15 cellular contexts compared by ENCODE assay signal in the genomic region with DNA sequence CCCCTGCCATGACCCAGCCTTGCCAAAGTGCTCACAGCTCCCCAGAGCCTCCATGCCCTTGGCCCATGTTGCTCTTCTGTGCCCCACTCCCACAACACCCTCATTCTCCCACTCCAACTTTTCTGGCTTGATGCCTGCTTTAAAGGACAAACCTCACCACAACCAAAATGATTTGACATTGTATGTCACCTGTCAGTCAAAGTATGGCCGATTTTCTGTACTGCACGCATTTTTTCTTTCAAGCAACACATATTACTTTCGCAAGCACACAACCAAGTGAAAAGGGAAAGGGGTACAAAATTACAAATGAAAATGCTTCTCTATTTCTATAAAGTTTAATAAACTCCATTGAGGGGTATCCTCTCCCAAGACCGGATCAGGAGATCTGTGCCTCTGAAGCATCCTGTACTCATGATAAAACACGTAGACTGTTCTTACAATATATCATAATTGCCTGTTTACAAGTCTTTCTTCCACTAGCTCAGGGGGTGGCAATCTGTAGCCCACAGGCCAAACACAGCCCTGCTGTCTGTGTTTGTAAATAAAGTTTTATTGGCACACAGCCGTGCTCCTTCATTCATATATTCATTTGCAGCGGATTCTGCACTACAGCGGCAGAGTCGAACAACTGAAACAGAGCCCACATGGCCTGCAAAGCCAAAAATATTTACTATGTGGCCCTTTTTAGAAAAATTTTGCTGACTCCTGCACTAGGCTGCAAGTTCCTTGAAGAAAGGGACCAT. TPM values are rescaled to one million over a fixed set of nuclear protein-coding genes. Genes with fewer than 3 reads are reported as not detected.
A peak's percentile ranks its signal among the peaks of the same experiment; 100 is the strongest.
DNase-seq lines count a peak whose midpoint lies in the region; ATAC-seq and TF ChIP-seq lines count a peak whose summit lies in the region.
"Had no signal": no experiment of that assay in that cellular context is flagged by ENCODE, and none has a peak within 500 bp of the region (broad histone marks: within the 10 kb centered on the region; RNA-seq: fewer than 3 reads in every experiment).

No MANE protein-coding gene starts in this region.

- H3K79me2 ChIP-seq in trophoblast cell (ENCODE audit: control insufficient read depth, insufficient read depth, low read length, poor library complexity) (peaks cover 3% of the 10 kb centered on the region), GM23248 (ENCODE audit: insufficient read depth) (peaks cover 11% of the 10 kb centered on the region; the same call in 1 of the 2 replicates)

- no CpG with 5 or more reads among the region's 9 CpGs for WGBS in iPS DF 6.9 (ENCODE audit: insufficient coverage, insufficient read length)
- no CpG with 5 or more reads among the region's 9 CpGs for WGBS in trophoblast cell (ENCODE audit: extremely low coverage, insufficient coverage, insufficient read length)
- 94% methylated on average over 9 of the region's 9 CpGs for WGBS in GM23248 (ENCODE audit: low coverage in 1 of 2, low lambda C conversion rate in 2 of 2, missing lambda C conversion rate in 2 of 2), 2 experiments

- DNase-seq in HEK293T (ENCODE audit: extremely low spot score): no peak
- DNase-seq in RWPE1 (ENCODE audit: low spot score): no peak
- DNase-seq in iPS DF 6.9 (ENCODE audit: low read depth, low spot score): no peak
- peak in 1 of 2 donors; percentile 28 for DNase-seq in trophoblast cell
- no peak for DNase-seq in brain microvascular endothelial cell
- DNase-seq in lower lobe of right lung: no peak
- DNase-seq in GM23248: no peak
- DNase-seq: DMS53, NCI-H1048, NCI-H1436 treated with DMSO at 0.1 percent for 48 hours, NCI-H2081, NCI-H524, T-cell had no signal

- H4K12ac ChIP-seq in trophoblast cell (ENCODE audit: low read depth, low read length): no peak overlapping the region

- H2BK5ac ChIP-seq in trophoblast cell (ENCODE audit: low read depth, low read length, poor library complexity): no peak overlapping the region

- no peak overlapping the region for H3K9ac ChIP-seq in trophoblast cell (ENCODE audit: low read length)
- no peak overlapping the region for H3K9ac ChIP-seq in GM23248

- H4K20me1 ChIP-seq in GM23248 (ENCODE audit: insufficient read depth): no peaks in the 10 kb centered on the region

- no peak overlapping the region for H4K8ac ChIP-seq in trophoblast cell (ENCODE audit: low read depth, low read length)

- H3K36me3 ChIP-seq in iPS DF 6.9 (ENCODE audit: control insufficient read depth, insufficient read depth, low read length) (no peaks in the 10 kb centered on the region), trophoblast cell (ENCODE audit: control insufficient read depth in 1 of 2, insufficient read depth in 2 of 2, low read length in 2 of 2) (peaks cover 0 to 3% of the 10 kb centered on the region in 2 experiments), brain microvascular endothelial cell (replicated peaks) (no peaks in the 10 kb centered on the region), lower lobe of right lung (no peaks in the 10 kb centered on the region), GM23248 (ENCODE audit: low read depth) (no peaks in the 10 kb centered on the region)

- H3K4me2 ChIP-seq in trophoblast cell (ENCODE audit: low read length) (no peak overlapping the region), GM23248 (ENCODE audit: unreplicated experiment) (no peak overlapping the region)

- no peaks in the 10 kb centered on the region for H3K9me3 ChIP-seq in iPS DF 6.9 (ENCODE audit: control insufficient read depth, insufficient read depth, low read length)
- no peaks in the 10 kb centered on the region for H3K9me3 ChIP-seq in trophoblast cell (ENCODE audit: insufficient read depth, low read depth, low read length)
- H3K9me3 ChIP-seq in lower lobe of right lung: no peaks in the 10 kb centered on the region
- no peaks in the 10 kb centered on the region for H3K9me3 ChIP-seq in GM23248 (ENCODE audit: low read depth)

- no peak overlapping the region for H2BK12ac ChIP-seq in trophoblast cell (ENCODE audit: low read length)

- H3K27me3 ChIP-seq in iPS DF 6.9 (ENCODE audit: control insufficient read depth, insufficient read depth, low read length): no peaks in the 10 kb centered on the region
- H3K27me3 ChIP-seq in trophoblast cell (ENCODE audit: insufficient read depth, low read length): no peaks in the 10 kb centered on the region
- H3K27me3 ChIP-seq in brain microvascular endothelial cell (replicated peaks): no peaks in the 10 kb centered on the region
- no peaks in the 10 kb centered on the region for H3K27me3 ChIP-seq in lower lobe of right lung (ENCODE audit: low read depth)
- no peaks in the 10 kb centered on the region for H3K27me3 ChIP-seq in GM23248 (replicated peaks; ENCODE audit: insufficient read depth)

- H3K18ac ChIP-seq in trophoblast cell (ENCODE audit: low read length): peak overlapping the region; percentile 46

- H3F3A ChIP-seq in GM23248 (ENCODE audit: insufficient read depth): peaks cover 40% of the 10 kb centered on the region

- H3K4me3 ChIP-seq in iPS DF 6.9 (ENCODE audit: low read length) (no peak overlapping the region), trophoblast cell (ENCODE audit: low read depth, low read length) (no peak overlapping the region), brain microvascular endothelial cell (ENCODE audit: low read depth, low read length) (no peak overlapping the region), lower lobe of right lung (no peak overlapping the region), GM23248 (no peak overlapping the region)

- H3K27ac ChIP-seq in RWPE1 (peak overlapping the region; percentile 23; the same call in 1 of the 2 replicates), iPS DF 6.9 (ENCODE audit: low read length) (peak overlapping the region; percentile 88), trophoblast cell (ENCODE audit: low read depth, low read length) (no peak overlapping the region), brain microvascular endothelial cell (no peak overlapping the region), lower lobe of right lung (no peak overlapping the region), GM23248 (no peak overlapping the region)
- H3K27ac ChIP-seq: SK-N-MC had no signal

- no peak overlapping the region for H3K23ac ChIP-seq in trophoblast cell (ENCODE audit: low read length)

- H2AFZ ChIP-seq in trophoblast cell (ENCODE audit: insufficient read depth, low read length, poor library complexity): no peak overlapping the region
- no peak overlapping the region for H2AFZ ChIP-seq in GM23248

- H3K4ac ChIP-seq in trophoblast cell (ENCODE audit: low read depth, low read length): peak overlapping the region; percentile 19

- peak overlapping the region; percentile 64 for H2AK5ac ChIP-seq in trophoblast cell (ENCODE audit: low read length)

- H2BK120ac ChIP-seq in trophoblast cell (ENCODE audit: insufficient read depth, low read length, poor library complexity): peak overlapping the region; percentile 47

- CTCF ChIA-PET in HEK293T (lab: Yijun Ruan, JAX) (no interaction called here), RWPE1 (lab: Yijun Ruan, JAX) (interaction anchor here (0.7 kb wide), 1 partner anchor 508 kb away, joined by 3 read pairs; no protein-coding TSS in a partner anchor)

- no peaks in the 10 kb centered on the region for H3K9me2 ChIP-seq in GM23248 (ENCODE audit: insufficient read depth)

- intact Hi-C loops in lower lobe of right lung (cut with DNase I): no loop called here

- H3K14ac ChIP-seq in trophoblast cell (ENCODE audit: low read length): peak overlapping the region; percentile 53

- peak overlapping the region; percentile 42 for H4K91ac ChIP-seq in trophoblast cell (ENCODE audit: low read depth, low read length)

- H3K4me1 ChIP-seq in iPS DF 6.9 (ENCODE audit: control insufficient read depth, insufficient read depth, low read length) (peaks cover 10% of the 10 kb centered on the region), trophoblast cell (ENCODE audit: control insufficient read depth in 1 of 2, insufficient read depth in 2 of 2, low read length in 2 of 2) (peaks cover 12 to 16% of the 10 kb centered on the region in 2 experiments), lower lobe of right lung (peaks cover 15% of the 10 kb centered on the region), GM23248 (ENCODE audit: insufficient read depth) (peaks cover 63% of the 10 kb centered on the region)

- in situ Hi-C loops in brain microvascular endothelial cell (cut with HindIII; ENCODE audit: low pct_ligation_motif_present, low sequenced_read_pairs): no loop called here
- in situ Hi-C loops in GM23248 (cut with MboI): no loop called here

- ATAC-seq in lower lobe of right lung: no peak
- ATAC-seq: Right ventricle myocardium inferior, T-cell had no signal

- POLR2A ChIA-PET in HEK293T (lab: Yijun Ruan, JAX): no interaction called here
- POLR2A ChIA-PET in RWPE1 (lab: Yijun Ruan, JAX; ENCODE audit: low non-redundant PET): no interaction called here

- H3K79me1 ChIP-seq in trophoblast cell (ENCODE audit: low read length): peaks cover 5% of the 10 kb centered on the region

- TF ChIP-seq CTCF in RWPE1 (conservative IDR thresholded peaks at IDR 0.05; ENCODE audit: low read depth) (no peak), brain microvascular endothelial cell (IDR thresholded peaks at IDR 0.05; ENCODE audit: low read depth, low read length, missing control alignments) (no peak), lower lobe of right lung (IDR thresholded peaks at IDR 0.05) (no peak)

TF ChIP-seq in HEK293T, 16 proteins besides CTCF, POLR2A, EP300 and RAD21:
- TF ChIP-seq ZNF384 (IDR thresholded peaks at IDR 0.05) (no peak), L3MBTL2 (conservative IDR thresholded peaks at IDR 0.05) (no peak)
- TF ChIP-seq, protein P1, sequence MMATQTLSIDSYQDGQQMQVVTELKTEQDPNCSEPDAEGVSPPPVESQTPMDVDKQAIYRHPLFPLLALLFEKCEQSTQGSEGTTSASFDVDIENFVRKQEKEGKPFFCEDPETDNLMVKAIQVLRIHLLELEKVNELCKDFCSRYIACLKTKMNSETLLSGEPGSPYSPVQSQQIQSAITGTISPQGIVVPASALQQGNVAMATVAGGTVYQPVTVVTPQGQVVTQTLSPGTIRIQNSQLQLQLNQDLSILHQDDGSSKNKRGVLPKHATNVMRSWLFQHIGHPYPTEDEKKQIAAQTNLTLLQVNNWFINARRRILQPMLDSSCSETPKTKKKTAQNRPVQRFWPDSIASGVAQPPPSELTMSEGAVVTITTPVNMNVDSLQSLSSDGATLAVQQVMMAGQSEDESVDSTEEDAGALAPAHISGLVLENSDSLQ (IDR thresholded peaks at IDR 0.05): peak; percentile 81
TF ChIP-seq in HEK293T: peak in this region for 1.

RNA-seq across cellular contexts. Expression of a gene that starts 32.5 kb away (rescaled TPM):
- 29.8 and 31.6 TPM in 2 replicates for polyA plus RNA-seq in trophoblast cell (2013)
- 27.8 TPM for total RNA-seq in lower lobe of right lung
- 7.3 and 9.5 TPM in 2 replicates for total RNA-seq in GM23248 (2014; rRNA removed; shearing (Covaris generic))
- polyA plus RNA-seq in GM23248 (2016; fragmentation: Nextera tagmentation; extraction: Ambion mirVana): 2.4 TPM in 2 replicates

Comparison
In these comparisons a context has a peak if more than half of its experiments do, and no peak if none do; other contexts are left out.
1. H3K27ac ChIP-seq: peak in RWPE1 (single experiment) and iPS DF 6.9 (single experiment); none in trophoblast cell (single experiment), brain microvascular endothelial cell (single experiment), lower lobe of right lung (single experiment) and GM23248 (single experiment).